ENCODE assay signal across 10 cellular contexts in the genomic region with DNA sequence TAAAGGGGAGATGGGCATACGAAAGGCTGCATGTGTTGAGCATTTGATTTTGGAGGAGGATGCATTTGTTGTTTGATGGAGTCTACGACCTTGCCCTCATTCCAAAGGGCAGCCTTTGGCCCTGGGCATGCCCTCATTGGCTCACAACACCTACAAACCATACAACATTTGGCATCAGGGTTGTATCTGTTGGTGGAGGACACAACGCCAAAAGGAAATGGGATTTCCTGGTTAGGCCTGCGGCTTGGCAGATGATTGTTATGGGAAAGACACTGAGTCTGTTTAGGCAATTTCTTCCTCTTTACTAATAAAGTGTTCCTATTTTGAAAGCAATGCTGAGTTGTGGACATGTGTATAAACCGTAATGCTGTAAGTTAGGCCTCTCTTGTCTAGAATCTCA.
DNase-seq lines count a peak whose midpoint lies in the region; ATAC-seq and TF ChIP-seq lines count a peak whose summit lies in the region.
"Had no signal": no experiment of that assay in that cellular context is flagged by ENCODE, and none has a peak within 500 bp of the region (broad histone marks: within the 10 kb centered on the region; RNA-seq: fewer than 3 reads in every experiment).

No MANE protein-coding gene starts in this region.

- H3K27ac ChIP-seq in coronary artery: peak overlapping the region in 1 of 2 donors; percentile 70
- H3K27ac ChIP-seq: cardiac muscle cell had no signal

- peak; percentile 74 for DNase-seq in KG1 (lab: John Stamatoyannopoulos, UW)
- DNase-seq in coronary artery (ENCODE audit: low spot score): no peak
- peak; percentile 5 for DNase-seq in posterior vena cava (ENCODE audit: low spot score)
- DNase-seq in effector CD4-positive, alpha-beta T cell: no peak
- no peak for DNase-seq in AG08396 (ENCODE audit: low spot score)
- no peak for DNase-seq in HuH-7 (ENCODE audit: low spot score)
- DNase-seq in NCI-H345 (lab: John Stamatoyannopoulos, UW): no peak
- DNase-seq: SW 1271 had no signal

- intact Hi-C loops in posterior vena cava (cut with DNase I): no loop called here

- ATAC-seq in GM18502 (IDR thresholded peaks at IDR 0.05; ENCODE audit: poor library complexity, unreplicated experiment): peak; percentile 21

- no peak for TF ChIP-seq CTCF in coronary artery (IDR thresholded peaks at IDR 0.05)

- peak overlapping the region; percentile 42 for H3K4me3 ChIP-seq in coronary artery
- H3K4me3 ChIP-seq: cardiac muscle cell had no signal

Comparison
In these comparisons a context has a peak if more than half of its experiments do, and no peak if none do; other contexts are left out.
1. DNase-seq: peak in KG1 (single experiment) and posterior vena cava (single experiment); none in coronary artery (single experiment), effector CD4-positive, alpha-beta T cell (single experiment), AG08396 (single experiment), HuH-7 (single experiment) and NCI-H345 (single experiment).